ENCODE assay signal across 7 cellular contexts in the genomic region with DNA sequence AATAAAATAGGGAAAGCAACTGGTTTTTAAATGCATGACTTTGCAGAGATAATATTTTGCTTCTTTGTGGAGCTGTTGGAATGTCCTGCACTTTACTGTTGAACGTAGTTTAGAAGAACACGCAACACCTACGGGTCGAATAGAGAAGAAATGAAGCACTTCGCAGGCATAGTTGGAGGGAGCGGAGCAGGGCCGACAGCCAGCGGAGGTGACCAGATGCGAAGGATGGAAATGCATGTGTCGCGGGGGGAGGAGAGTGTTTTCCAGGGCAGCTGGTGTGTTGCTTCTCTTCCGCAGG. TPM values are rescaled to one million over a fixed set of nuclear protein-coding genes. Genes with fewer than 3 reads are reported as not detected.
A peak's percentile ranks its signal among the peaks of the same experiment; 100 is the strongest.
DNase-seq lines count a peak whose midpoint lies in the region; ATAC-seq and TF ChIP-seq lines count a peak whose summit lies in the region.

No MANE protein-coding gene starts in this region.

- TF ChIP-seq POLR2A in body of pancreas (IDR thresholded peaks at IDR 0.05): no peak

- WGBS in body of pancreas, 2 donors: 0 to 1% methylated on average over 12 of the region's 12 CpGs

- H3K9me3 ChIP-seq in body of pancreas (no peaks in the 10 kb centered on the region), left lung (no peaks in the 10 kb centered on the region)

- TF ChIP-seq CTCF in GM13977 (IDR thresholded peaks at IDR 0.05; ENCODE audit: extremely low read depth, insufficient read depth, missing control alignments): no peak
- TF ChIP-seq CTCF in body of pancreas (IDR thresholded peaks at IDR 0.05): peak in 1 of 7 experiments; percentile 3
- no peak for TF ChIP-seq CTCF in left lung (IDR thresholded peaks at IDR 0.05)

- intact Hi-C loops in body of pancreas (cut with DNase I): no loop called here
- intact Hi-C loops in left lung (cut with DNase I): no loop called here

- in situ Hi-C loops in GM13977 (cut with MboI; ENCODE audit: low pct_unique_long_range_greater_than_20kb, low sequenced_read_pairs, unreplicated experiment): no loop called here

- H3K27me3 ChIP-seq in body of pancreas: no peaks in the 10 kb centered on the region
- H3K27me3 ChIP-seq in left lung: no peaks in the 10 kb centered on the region

- H3K4me3 ChIP-seq in body of pancreas (peak overlapping the region; percentile 22 to 39), left lung (peak overlapping the region; percentile 57 to 78)

- peak; percentile 34 for DNase-seq in GM13977 (ENCODE audit: low spot score)
- peak; percentile 51 for DNase-seq in NCI-H524 treated with DMSO at 0.1 percent for 48 hours (lab: John Stamatoyannopoulos, UW)
- DNase-seq in body of pancreas: peak; percentile 46 to 56 (median 49)
- DNase-seq in left lung: peak in 1 of 2 donors; percentile 74
- no peak for DNase-seq in substantia nigra (lab: John Stamatoyannopoulos, UW)

- H3K27ac ChIP-seq in body of pancreas: peak overlapping the region; percentile 93 to 99 (median 99)
- H3K27ac ChIP-seq in left lung: peak overlapping the region; percentile 91 to 96
- peak overlapping the region; percentile 64 for H3K27ac ChIP-seq in substantia nigra (ENCODE audit: low read depth, low read length, poor library complexity, severe bottlenecking)

- peak; percentile 10 for ATAC-seq in body of pancreas
- no peak for ATAC-seq in left lung
- ATAC-seq in HG02642 (IDR thresholded peaks at IDR 0.05; ENCODE audit: poor library complexity, unreplicated experiment): no peak
- no peak for ATAC-seq in HG03025 (IDR thresholded peaks at IDR 0.05; ENCODE audit: low FRiP score, unreplicated experiment)

- H3K4me1 ChIP-seq in body of pancreas: peaks cover 47% of the 10 kb centered on the region
- H3K4me1 ChIP-seq in left lung: peaks cover 20 to 43% of the 10 kb centered on the region in 2 donors

- H3K36me3 ChIP-seq in body of pancreas (replicated peaks in 1 of 2; ENCODE audit: insufficient read depth in 1 of 2, low read depth in 2 of 2) (no peaks in the 10 kb centered on the region), left lung (peaks cover 0 to 3% of the 10 kb centered on the region in 2 donors)

RNA-seq across cellular contexts. Expression of gene CEBPG, which starts 0.8 kb away (rescaled TPM):
- total RNA-seq in body of pancreas: 10 to 100 TPM; 13.2 to 16.3 TPM
- 10 to 100 TPM; 18.3 to 26.4 TPM for total RNA-seq in left lung

Comparison
In these comparisons a context has a peak if more than half of its experiments do, and no peak if none do; other contexts are left out.
1. DNase-seq: peak in GM13977 (single experiment), NCI-H524 treated with DMSO at 0.1 percent for 48 hours (single experiment) and body of pancreas (4 of 4); none in substantia nigra (0 of 49).
2. Peak in every context shown above with its lines, with median percentiles within 50 percentile points of each other: H3K27ac ChIP-seq.